In genomic region chrY:6895236-6895635, GRCh38 we compare ENCODE assay signal across 39 cellular contexts. TPM values are rescaled to one million over a fixed set of nuclear protein-coding genes. Genes with fewer than 3 reads are reported as not detected.
"Had no signal": no experiment of that assay in that cellular context is flagged by ENCODE, and none has a peak within 500 bp of the region (broad histone marks: within the 10 kb centered on the region; RNA-seq: fewer than 3 reads in every experiment).

No MANE protein-coding gene starts in this region.

- H3K27ac Mint-ChIP-seq: activated B cell treated with CpG ODN at 0.5 μM for 24 hours; activated CD4-positive, alpha-beta memory T cell treated with anti-CD3 and anti-CD28 coated beads for 36 hours; activated CD4-positive, alpha-beta T cell treated with anti-CD3 and anti-CD28 coated beads, Interleukin-2, amount 10 ng/mL, durations not matched to agents 24 days and 14 days; activated CD8-positive, alpha-beta T cell treated with anti-CD3 and anti-CD28 coated beads for 36 hours; activated naive CD4-positive, alpha-beta T cell treated with anti-CD3 and anti-CD28 coated beads for 36 hours; activated naive CD4-positive, alpha-beta T cell treated with anti-CD3 and anti-CD28 coated beads, Interleukin-2, amount 50 U/mL, for 72 hours; activated naive CD8-positive, alpha-beta T cell treated with anti-CD3 and anti-CD28 coated beads for 36 hours; activated T-cell treated with anti-CD3 and anti-CD28 coated beads, Interleukin-2, amount 50 U/mL, for 72 hours; activated T-helper 1 cell treated with anti-CD3 and anti-CD28 coated beads, Interleukin-12 subunit alpha, Interleukin-12 subunit beta, Interleukin-2, Interleukin-4 antibody, amounts not matched to agents 30 ng/mL and 10 ng/mL and 1 ng/mL, durations not matched to agents 14 hours and 24 hours and 36 hours; activated T-helper 17 cell treated with anti-CD3 and anti-CD28 coated beads, Interleukin-2, amount 50 U/mL, for 72 hours; T-helper 1 cell treated with Interleukin-12 subunit alpha and Interleukin-12 subunit beta and Interleukin-4 antibody, amounts not matched to agents 30 μg/mL and 1 μg/mL, for 36 hours; T-helper 2 cell treated with Interferon-gamma antibody and Interleukin-4, amounts not matched to agents 5 μg/mL and 100 μg/mL, for 36 hours had no signal

- H3K9me3 ChIP-seq: adrenal gland, body of pancreas, breast epithelium had no signal

- DNase-seq: activated B cell treated with CpG ODN at 0.5 μM for 24 hours; activated CD4-positive, alpha-beta memory T cell treated with anti-CD3 and anti-CD28 coated beads for 36 hours; activated CD4-positive, alpha-beta T cell treated with anti-CD3 and anti-CD28 coated beads for 4 hours; activated CD4-positive, alpha-beta T cell treated with anti-CD3 and anti-CD28 coated beads, Interleukin-2, amount 10 ng/mL, durations not matched to agents 24 days and 14 days; activated CD4-positive, alpha-beta T cell treated with anti-CD3 and anti-CD28 coated beads, Interleukin-2, amount 50 U/mL, for 1 hour; activated CD4-positive, alpha-beta T cell treated with anti-CD3 and anti-CD28 coated beads, Interleukin-2, amount 50 U/mL, for 4 hours; activated CD4-positive, CD25-positive, alpha-beta regulatory T cell treated with anti-CD3 and anti-CD28 coated beads, Interleukin-2, amount 50 U/mL, for 72 hours; activated CD8-positive, alpha-beta memory T cell treated with anti-CD3 and anti-CD28 coated beads, Interleukin-2, amount 50 U/mL, for 4 hours; activated CD8-positive, alpha-beta T cell treated with anti-CD3 and anti-CD28 coated beads for 36 hours; activated effector memory CD4-positive, alpha-beta T cell treated with anti-CD3 and anti-CD28 coated beads, Interleukin-2, amount 50 U/mL, for 16 hours; activated gamma-delta T cell treated with Interleukin-2 at 50 U/mL for 16 hours; activated naive CD4-positive, alpha-beta T cell; activated naive CD4-positive, alpha-beta T cell treated with anti-CD3 and anti-CD28 coated beads for 36 hours; activated naive CD4-positive, alpha-beta T cell treated with anti-CD3 and anti-CD28 coated beads, Interleukin-2, amount 50 U/mL, for 16 hours; activated naive CD8-positive, alpha-beta T cell treated with anti-CD3 and anti-CD28 coated beads for 36 hours; activated T-cell treated with anti-CD3 and anti-CD28 coated beads for 4 hours; activated T-cell treated with anti-CD3 and anti-CD28 coated beads, Interleukin-2, amount 50 U/mL, for 1 hour; activated T-cell treated with anti-CD3 and anti-CD28 coated beads, Interleukin-2, amount 50 U/mL, for 4 hours; activated T-cell treated with anti-CD3 and anti-CD28 coated beads, Interleukin-2, amount 50 U/mL, for 72 hours; adrenal gland; amniotic stem cell; aorta; body of pancreas; brain microvascular endothelial cell; central memory CD4-positive, alpha-beta T cell; T-helper 1 cell; T-helper 2 cell; T-helper 9 cell had no signal

- H3K27ac ChIP-seq: adrenal gland, body of pancreas, brain microvascular endothelial cell, breast epithelium, VCaP had no signal

- H3K4me3 ChIP-seq: adrenal gland, body of pancreas, breast epithelium had no signal

- H3K36me3 ChIP-seq: adrenal gland, brain microvascular endothelial cell, breast epithelium had no signal

- H3K4me3 Mint-ChIP-seq: activated B cell treated with CpG ODN at 0.5 μM for 24 hours; activated CD4-positive, alpha-beta memory T cell treated with anti-CD3 and anti-CD28 coated beads for 36 hours; activated CD4-positive, alpha-beta T cell treated with anti-CD3 and anti-CD28 coated beads, Interleukin-2, amount 10 ng/mL, durations not matched to agents 24 days and 14 days; activated CD8-positive, alpha-beta T cell treated with anti-CD3 and anti-CD28 coated beads for 36 hours; activated naive CD4-positive, alpha-beta T cell treated with anti-CD3 and anti-CD28 coated beads for 36 hours; activated naive CD8-positive, alpha-beta T cell treated with anti-CD3 and anti-CD28 coated beads for 36 hours; activated T-cell treated with anti-CD3 and anti-CD28 coated beads, Interleukin-2, amount 50 U/mL, for 4 hours; activated T-cell treated with anti-CD3 and anti-CD28 coated beads, Interleukin-2, amount 50 U/mL, for 72 hours; activated T-helper 1 cell treated with anti-CD3 and anti-CD28 coated beads, Interleukin-12 subunit alpha, Interleukin-12 subunit beta, Interleukin-2, Interleukin-4 antibody, amounts not matched to agents 30 ng/mL and 10 ng/mL and 1 ng/mL, durations not matched to agents 14 hours and 24 hours and 36 hours; activated T-helper 17 cell treated with anti-CD3 and anti-CD28 coated beads, Interleukin-2, amount 50 U/mL, for 72 hours; T-helper 1 cell treated with Interleukin-12 subunit alpha and Interleukin-12 subunit beta and Interleukin-4 antibody, amounts not matched to agents 30 μg/mL and 1 μg/mL, for 36 hours; T-helper 2 cell treated with Interferon-gamma antibody and Interleukin-4, amounts not matched to agents 5 μg/mL and 100 μg/mL, for 36 hours had no signal

- H3K9me3 Mint-ChIP-seq: activated B cell treated with CpG ODN at 0.5 μM for 24 hours; activated CD4-positive, alpha-beta memory T cell treated with anti-CD3 and anti-CD28 coated beads for 36 hours; activated CD4-positive, alpha-beta T cell treated with anti-CD3 and anti-CD28 coated beads, Interleukin-2, amount 10 ng/mL, durations not matched to agents 24 days and 14 days; activated CD8-positive, alpha-beta T cell treated with anti-CD3 and anti-CD28 coated beads for 36 hours; activated naive CD4-positive, alpha-beta T cell treated with anti-CD3 and anti-CD28 coated beads for 36 hours; activated naive CD4-positive, alpha-beta T cell treated with anti-CD3 and anti-CD28 coated beads, Interleukin-2, amount 50 U/mL, for 72 hours; activated naive CD8-positive, alpha-beta T cell treated with anti-CD3 and anti-CD28 coated beads for 36 hours; activated T-cell treated with anti-CD3 and anti-CD28 coated beads, Interleukin-2, amount 50 U/mL, for 4 hours; activated T-cell treated with anti-CD3 and anti-CD28 coated beads, Interleukin-2, amount 50 U/mL, for 72 hours; activated T-helper 1 cell treated with anti-CD3 and anti-CD28 coated beads, Interleukin-12 subunit alpha, Interleukin-12 subunit beta, Interleukin-2, Interleukin-4 antibody, amounts not matched to agents 30 ng/mL and 10 ng/mL and 1 ng/mL, durations not matched to agents 14 hours and 24 hours and 36 hours; activated T-helper 17 cell treated with anti-CD3 and anti-CD28 coated beads, Interleukin-2, amount 50 U/mL, for 72 hours; T-helper 1 cell treated with Interleukin-12 subunit alpha and Interleukin-12 subunit beta and Interleukin-4 antibody, amounts not matched to agents 30 μg/mL and 1 μg/mL, for 36 hours; T-helper 2 cell treated with Interferon-gamma antibody and Interleukin-4, amounts not matched to agents 5 μg/mL and 100 μg/mL, for 36 hours had no signal

- H3K27me3 ChIP-seq: adrenal gland, body of pancreas, brain microvascular endothelial cell, breast epithelium had no signal

- H3K4me1 Mint-ChIP-seq: activated B cell treated with CpG ODN at 0.5 μM for 24 hours; activated CD4-positive, alpha-beta T cell treated with anti-CD3 and anti-CD28 coated beads, Interleukin-2, amount 10 ng/mL, durations not matched to agents 24 days and 14 days; activated naive CD8-positive, alpha-beta T cell treated with anti-CD3 and anti-CD28 coated beads for 36 hours; activated T-helper 17 cell treated with anti-CD3 and anti-CD28 coated beads, Interleukin-2, amount 50 U/mL, for 72 hours had no signal

- ATAC-seq: activated CD8-positive, alpha-beta T cell treated with anti-CD3 and anti-CD28 coated beads for 36 hours; activated naive CD4-positive, alpha-beta T cell treated with anti-CD3 and anti-CD28 coated beads, Interleukin-2, amount 50 U/mL, for 72 hours; activated T-cell treated with anti-CD3 and anti-CD28 coated beads, Interleukin-2, amount 50 U/mL, for 4 hours; activated T-cell treated with anti-CD3 and anti-CD28 coated beads, Interleukin-2, amount 50 U/mL, for 72 hours; activated T-helper 17 cell treated with anti-CD3 and anti-CD28 coated beads, Interleukin-2, amount 50 U/mL, for 72 hours; body of pancreas had no signal

- H3K4me1 ChIP-seq: adrenal gland, body of pancreas, breast epithelium had no signal

- H3K27me3 Mint-ChIP-seq: activated B cell treated with CpG ODN at 0.5 μM for 24 hours; activated CD4-positive, alpha-beta memory T cell treated with anti-CD3 and anti-CD28 coated beads for 36 hours; activated CD4-positive, alpha-beta T cell treated with anti-CD3 and anti-CD28 coated beads, Interleukin-2, amount 10 ng/mL, durations not matched to agents 24 days and 14 days; activated CD8-positive, alpha-beta T cell treated with anti-CD3 and anti-CD28 coated beads for 36 hours; activated naive CD8-positive, alpha-beta T cell treated with anti-CD3 and anti-CD28 coated beads for 36 hours had no signal

- H3K36me3 Mint-ChIP-seq: activated CD4-positive, alpha-beta memory T cell treated with anti-CD3 and anti-CD28 coated beads for 36 hours; activated naive CD4-positive, alpha-beta T cell treated with anti-CD3 and anti-CD28 coated beads, Interleukin-2, amount 50 U/mL, for 72 hours; activated naive CD8-positive, alpha-beta T cell treated with anti-CD3 and anti-CD28 coated beads for 36 hours had no signal

RNA-seq across cellular contexts. Expression of gene TBL1Y, which starts 15.3 kb away (rescaled TPM):
- total RNA-seq: activated B cell treated with CpG ODN at 0.5 μM for 24 hours; activated CD4-positive, alpha-beta memory T cell treated with anti-CD3 and anti-CD28 coated beads for 36 hours; activated CD4-positive, alpha-beta T cell treated with anti-CD3 and anti-CD28 coated beads, Interleukin-2, amount 10 ng/mL, durations not matched to agents 24 days and 14 days; activated CD8-positive, alpha-beta memory T cell treated with anti-CD3 and anti-CD28 coated beads for 36 hours; activated naive CD4-positive, alpha-beta T cell treated with anti-CD3 and anti-CD28 coated beads for 36 hours; activated naive CD4-positive, alpha-beta T cell treated with anti-CD3 and anti-CD28 coated beads, Interleukin-2, amount 50 U/mL, for 72 hours; activated naive CD8-positive, alpha-beta T cell treated with anti-CD3 and anti-CD28 coated beads for 36 hours; activated T-cell treated with anti-CD3 and anti-CD28 coated beads, Interleukin-2, amount 50 U/mL, for 4 hours; activated T-cell treated with anti-CD3 and anti-CD28 coated beads, Interleukin-2, amount 50 U/mL, for 72 hours; activated T-helper 1 cell treated with anti-CD3 and anti-CD28 coated beads, Interleukin-12 subunit alpha, Interleukin-12 subunit beta, Interleukin-2, Interleukin-4 antibody, amounts not matched to agents 30 ng/mL and 10 ng/mL and 1 ng/mL, durations not matched to agents 14 hours and 24 hours and 36 hours; activated T-helper 17 cell treated with anti-CD3 and anti-CD28 coated beads, Interleukin-2, amount 50 U/mL, for 72 hours; adrenal gland; aorta; body of pancreas; cardiac septum; cerebellum had no signal
- polyA plus RNA-seq: aorta had no signal

RNA-seq across cellular contexts. Expression of gene AMELY, which starts 16.3 kb away (rescaled TPM):
- total RNA-seq: activated B cell treated with CpG ODN at 0.5 μM for 24 hours; activated CD4-positive, alpha-beta memory T cell treated with anti-CD3 and anti-CD28 coated beads for 36 hours; activated CD4-positive, alpha-beta T cell treated with anti-CD3 and anti-CD28 coated beads, Interleukin-2, amount 10 ng/mL, durations not matched to agents 24 days and 14 days; activated CD8-positive, alpha-beta memory T cell treated with anti-CD3 and anti-CD28 coated beads for 36 hours; activated CD8-positive, alpha-beta T cell treated with anti-CD3 and anti-CD28 coated beads for 36 hours; activated naive CD4-positive, alpha-beta T cell treated with anti-CD3 and anti-CD28 coated beads for 36 hours; activated naive CD4-positive, alpha-beta T cell treated with anti-CD3 and anti-CD28 coated beads, Interleukin-2, amount 50 U/mL, for 72 hours; activated naive CD8-positive, alpha-beta T cell treated with anti-CD3 and anti-CD28 coated beads for 36 hours; activated T-cell treated with anti-CD3 and anti-CD28 coated beads, Interleukin-2, amount 50 U/mL, for 4 hours; activated T-cell treated with anti-CD3 and anti-CD28 coated beads, Interleukin-2, amount 50 U/mL, for 72 hours; activated T-helper 1 cell treated with anti-CD3 and anti-CD28 coated beads, Interleukin-12 subunit alpha, Interleukin-12 subunit beta, Interleukin-2, Interleukin-4 antibody, amounts not matched to agents 30 ng/mL and 10 ng/mL and 1 ng/mL, durations not matched to agents 14 hours and 24 hours and 36 hours; activated T-helper 17 cell treated with anti-CD3 and anti-CD28 coated beads, Interleukin-2, amount 50 U/mL, for 72 hours; adrenal gland; aorta; astrocyte; body of pancreas; breast epithelium; cardiac septum; cerebellum had no signal
- polyA plus RNA-seq: adrenal gland, aorta had no signal
